In the genomic region with DNA sequence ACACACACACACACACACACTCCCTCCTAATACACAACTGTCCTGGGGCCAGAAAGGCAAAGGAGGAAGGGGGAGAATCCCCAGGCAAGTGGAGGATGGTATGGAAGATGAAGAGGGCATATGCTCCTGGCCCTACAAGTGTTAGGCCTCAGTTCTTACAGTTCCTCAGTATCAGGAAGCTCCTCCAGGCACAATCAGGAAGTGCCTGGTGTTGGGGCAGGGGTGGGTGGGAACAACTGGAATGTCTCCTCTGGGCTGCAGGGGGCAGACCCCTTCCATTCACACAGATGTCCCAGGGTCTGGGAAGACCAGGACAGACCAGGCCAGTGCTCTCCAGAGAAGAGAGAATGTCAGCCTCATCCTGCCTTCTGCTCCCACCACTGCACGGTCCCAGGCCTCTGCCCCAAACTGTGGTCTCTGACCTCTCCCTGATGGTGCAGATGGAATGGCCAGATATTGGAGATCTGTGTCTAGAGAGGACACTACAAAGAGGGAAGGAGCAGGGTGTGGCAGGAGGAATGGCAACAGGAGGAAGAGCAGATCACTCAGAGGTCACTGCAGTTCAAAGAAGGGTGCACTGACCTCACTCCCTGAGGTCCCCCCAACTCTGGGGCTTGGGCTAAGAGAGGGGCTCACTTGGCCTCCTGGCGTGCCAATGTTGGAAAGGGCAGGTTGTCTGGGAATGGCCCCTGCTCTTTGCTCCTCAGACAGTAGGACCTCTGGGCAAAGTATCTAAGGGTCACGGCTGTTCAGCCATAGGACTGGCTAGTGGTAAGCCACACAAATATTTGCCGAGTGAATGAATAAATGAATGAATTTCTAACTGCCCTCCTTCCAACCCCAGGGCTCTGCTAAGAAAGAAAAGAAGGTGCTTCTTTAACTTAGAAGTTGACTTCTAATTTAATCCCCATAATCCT, we compare ENCODE assay signal across 8 cellular contexts. TPM values are rescaled to one million over a fixed set of nuclear protein-coding genes. Genes with fewer than 3 reads are reported as not detected.
DNase-seq lines count a peak whose midpoint lies in the region; ATAC-seq and TF ChIP-seq lines count a peak whose summit lies in the region.

No MANE protein-coding gene starts in this region.

- intact Hi-C loops in CD4-positive, alpha-beta memory T cell (cut with micrococcal nuclease) = loop anchor here (5.0 kb wide), 2 partner anchors 61 to 866 kb away; partner anchors contain the start of genes CEPT1, DRAM2 and RBM15
- intact Hi-C loops in HCT116 (cut with micrococcal nuclease) = no loop called here

- CTCF ChIA-PET in CD4-positive, alpha-beta memory T cell (lab: Charles Lee; ENCODE audit: partially characterized antibody) = interaction anchor here (0.9 to 19.0 kb wide), 3 partner anchors 15 to 241 kb away, joined by 3 to 623 read pairs (median 5); partner anchors contain the start of gene CHI3L2
- CTCF ChIA-PET in HCT116 (lab: Charles Lee) = interaction anchor here (1.3 kb wide), 1 partner anchor 11 kb away, joined by 3 read pairs; no protein-coding TSS in a partner anchor

- RAD21 ChIA-PET in HCT116 (lab: Charles Lee; ENCODE audit: low non-redundant PET in 1 of 2, low total read pairs in 2 of 2, uncharacterized antibody in 2 of 2, unreplicated experiment in 2 of 2) = interaction anchor here in 1 of 2 experiments (0.9 kb wide), 1 partner anchor 20 kb away, joined by 3 read pairs; no protein-coding TSS in a partner anchor

- H3K9me3 ChIP-seq in CD4-positive, alpha-beta memory T cell (ENCODE audit: control insufficient read depth in 1 of 2, low read length in 2 of 2) = no peaks in the 10 kb centered on the region
- H3K9me3 ChIP-seq in HCT116 (ENCODE audit: control insufficient read depth in 1 of 2, insufficient read depth in 1 of 2, low read depth in 1 of 2, low read length in 2 of 2) (no peaks in the 10 kb centered on the region), mucosa of rectum (ENCODE audit: control insufficient read depth in 2 of 2, low read length in 2 of 2) (no peaks in the 10 kb centered on the region)

- no peaks in the 10 kb centered on the region for H3K9me2 ChIP-seq in HCT116 (ENCODE audit: insufficient read depth)

- H3K4me2 ChIP-seq in HCT116 (ENCODE audit: low read length) = peak overlapping the region; percentile 97

- peaks cover 7% of the 10 kb centered on the region for H3K36me3 ChIP-seq in CD4-positive, alpha-beta memory T cell (ENCODE audit: insufficient read depth, low read length)
- H3K36me3 ChIP-seq in HCT116 (ENCODE audit: control insufficient read depth in 1 of 2, insufficient read depth in 2 of 2, low read length in 2 of 2) (peaks cover 0 to 4% of the 10 kb centered on the region in 2 experiments; a peak in 1 of 4 replicates), mucosa of rectum (ENCODE audit: control insufficient read depth in 2 of 2, insufficient read depth in 2 of 2, low read length in 2 of 2) (peaks cover 12 to 16% of the 10 kb centered on the region in 2 donors)

- H3K27me3 Mint-ChIP-seq in CD4-positive, alpha-beta memory T cell = no peaks in the 10 kb centered on the region
- no peaks in the 10 kb centered on the region for H3K27me3 Mint-ChIP-seq in activated naive CD8-positive, alpha-beta T cell treated with anti-CD3 and anti-CD28 coated beads, Interleukin-2, amount 50 U/mL, for 24 hours

- ATAC-seq in HCT116 = peak; percentile 18
- ATAC-seq in activated naive CD8-positive, alpha-beta T cell treated with anti-CD3 and anti-CD28 coated beads, Interleukin-2, amount 50 U/mL, for 24 hours = no peak
- no peak for ATAC-seq in HG02678 (IDR thresholded peaks at IDR 0.05; ENCODE audit: unreplicated experiment)

- peaks cover 40 to 84% (median 51%) of the 10 kb centered on the region in 4 donors for H3K4me1 Mint-ChIP-seq in CD4-positive, alpha-beta memory T cell
- peaks cover 64% of the 10 kb centered on the region for H3K4me1 Mint-ChIP-seq in activated naive CD8-positive, alpha-beta T cell treated with anti-CD3 and anti-CD28 coated beads, Interleukin-2, amount 50 U/mL, for 24 hours

- H3K4me3 ChIP-seq in CD4-positive, alpha-beta memory T cell (ENCODE audit: low read length in 2 of 2) = peak overlapping the region; percentile 18 to 65
- H3K4me3 ChIP-seq in HCT116 (replicated peaks in 1 of 2; ENCODE audit: low read depth in 1 of 2, low read length in 2 of 2) = peak overlapping the region; percentile 56 to 66
- H3K4me3 ChIP-seq in mucosa of rectum (ENCODE audit: low read length in 2 of 2) = peak overlapping the region; percentile 72 to 82

- no peaks in the 10 kb centered on the region for H3K27me3 ChIP-seq in CD4-positive, alpha-beta memory T cell (ENCODE audit: insufficient read depth, low read length)
- H3K27me3 ChIP-seq in HCT116 (ENCODE audit: insufficient read depth, low read length) = no peaks in the 10 kb centered on the region
- no peaks in the 10 kb centered on the region for H3K27me3 ChIP-seq in mucosa of rectum (ENCODE audit: control insufficient read depth in 2 of 2, insufficient read depth in 2 of 2, low read length in 2 of 2)

- H3K4me1 ChIP-seq in CD4-positive, alpha-beta memory T cell (ENCODE audit: insufficient read depth, low read length) = peaks cover 48% of the 10 kb centered on the region
- H3K4me1 ChIP-seq in HCT116 (ENCODE audit: control insufficient read depth in 1 of 2, insufficient read depth in 2 of 2, low read length in 2 of 2) = peaks cover 39 to 55% of the 10 kb centered on the region in 2 experiments
- peaks cover 46 to 51% of the 10 kb centered on the region in 2 donors for H3K4me1 ChIP-seq in mucosa of rectum (ENCODE audit: control insufficient read depth in 2 of 2, insufficient read depth in 2 of 2, low read length in 2 of 2)

- H3K9ac ChIP-seq in HCT116 (ENCODE audit: low read length) (peak overlapping the region; percentile 77), mucosa of rectum (ENCODE audit: low read depth in 1 of 2, low read length in 2 of 2) (peak overlapping the region; percentile 80 to 83)

- POLR2A ChIA-PET in CD4-positive, alpha-beta memory T cell (lab: Charles Lee; ENCODE audit: partially characterized antibody) = interaction anchor here (0.5 to 18.1 kb wide), 7 partner anchors 16 to 314 kb away, joined by 3 to 1434 read pairs (median 5); partner anchors contain the start of genes C1orf162, CHI3L2 and LRIF1
- POLR2A ChIA-PET in HCT116 (lab: Charles Lee) = interaction anchor here (0.6 to 1.4 kb wide), 2 partner anchors 11 to 72 kb away, joined by 3 read pairs; no protein-coding TSS in a partner anchor

- peak overlapping the region; percentile 94 to 98 (median 98) for H3K27ac Mint-ChIP-seq in CD4-positive, alpha-beta memory T cell
- peak overlapping the region; percentile 95 for H3K27ac Mint-ChIP-seq in activated naive CD8-positive, alpha-beta T cell treated with anti-CD3 and anti-CD28 coated beads, Interleukin-2, amount 50 U/mL, for 24 hours

- no peak for TF ChIP-seq RAD21 in HCT116 (IDR thresholded peaks at IDR 0.05; ENCODE audit: low read depth)

- DNase-seq in CD4-positive, alpha-beta memory T cell = no peak
- DNase-seq in HCT116 (ENCODE audit: low read depth, low spot score) (no peak), NCI-H1436 treated with DMSO at 0.1 percent for 48 hours (lab: John Stamatoyannopoulos, UW) (no peak), NCI-H748 (lab: John Stamatoyannopoulos, UW; ENCODE audit: unreplicated experiment) (no peak), OCI-M2 (lab: John Stamatoyannopoulos, UW; ENCODE audit: unreplicated experiment) (no peak)
- no peak for DNase-seq in activated naive CD8-positive, alpha-beta T cell treated with anti-CD3 and anti-CD28 coated beads, Interleukin-2, amount 50 U/mL, for 24 hours

- peaks cover 20 to 35% of the 10 kb centered on the region in 2 donors for H3K36me3 Mint-ChIP-seq in CD4-positive, alpha-beta memory T cell
- peaks cover 24% of the 10 kb centered on the region for H3K36me3 Mint-ChIP-seq in activated naive CD8-positive, alpha-beta T cell treated with anti-CD3 and anti-CD28 coated beads, Interleukin-2, amount 50 U/mL, for 24 hours (ENCODE audit: low read depth)

- H3K79me2 ChIP-seq in HCT116 (ENCODE audit: insufficient read depth, low read length) = peaks cover 36% of the 10 kb centered on the region

- H4K20me1 ChIP-seq in HCT116 (ENCODE audit: insufficient read depth) = no peaks in the 10 kb centered on the region

- no TSS peak for BruUV-seq in HCT116 (replicated peaks; lab: Mats Ljungman, UMichigan)

- TF ChIP-seq POLR2A in HCT116 (IDR thresholded peaks at IDR 0.05; ENCODE audit: borderline replicate concordance, extremely low read depth, insufficient read depth, insufficient read length) = no peak

- peak overlapping the region; percentile 84 for H3K27ac ChIP-seq in CD4-positive, alpha-beta memory T cell (ENCODE audit: low read depth, low read length)
- H3K27ac ChIP-seq in HCT116 (ENCODE audit: low read depth, low read length) (peak overlapping the region; percentile 89), mucosa of rectum (ENCODE audit: low read depth in 2 of 2, low read length in 2 of 2) (peak overlapping the region; percentile 94 to 97)

- H3K9me3 Mint-ChIP-seq in CD4-positive, alpha-beta memory T cell = peaks cover 0 to 2% (median 0%) of the 10 kb centered on the region in 8 donors
- no peaks in the 10 kb centered on the region for H3K9me3 Mint-ChIP-seq in activated naive CD8-positive, alpha-beta T cell treated with anti-CD3 and anti-CD28 coated beads, Interleukin-2, amount 50 U/mL, for 24 hours

- H3K4me3 Mint-ChIP-seq in CD4-positive, alpha-beta memory T cell = peak overlapping the region; percentile 99 to 100 (median 100)
- peak overlapping the region; percentile 96 for H3K4me3 Mint-ChIP-seq in activated naive CD8-positive, alpha-beta T cell treated with anti-CD3 and anti-CD28 coated beads, Interleukin-2, amount 50 U/mL, for 24 hours

- H2AFZ ChIP-seq in HCT116 (ENCODE audit: low read depth, low read length, poor library complexity, severe bottlenecking) = no peak overlapping the region

- 0 out of 6 replicates have a peak, but pooled peaks of 1 of the 3 experiments have one; percentile 9 for TF ChIP-seq CTCF in HCT116 (IDR thresholded peaks at IDR 0.05 in 2 of 3, conservative IDR thresholded peaks at IDR 0.05 in 1 of 3; ENCODE audit: borderline replicate concordance in 1 of 3, insufficient read depth in 1 of 3, low read depth in 2 of 3, low read length in 2 of 3)

RNA-seq across cellular contexts. Expression of gene DENND2D, which starts 2.5 kb away (rescaled TPM):
- total RNA-seq in CD4-positive, alpha-beta memory T cell = 100 to 1,000 TPM; 284 TPM
- polyA plus RNA-seq in CD4-positive, alpha-beta memory T cell = 100 to 1,000 TPM; 125 to 221 TPM
- total RNA-seq in HCT116 (2021; ENCODE audit: unreplicated experiment) = 31.9 TPM
- polyA plus RNA-seq in HCT116 (2012) = 18.2 and 21.8 TPM in 2 replicates

RNA-seq across cellular contexts. Expression of gene CHI3L2, which starts 24.5 kb away (rescaled TPM):
- total RNA-seq in CD4-positive, alpha-beta memory T cell = 1 to 10 TPM; 1.7 to 1.9 TPM
- 10 to 100 TPM; 15.6 to 18.2 TPM for polyA plus RNA-seq in CD4-positive, alpha-beta memory T cell
- not detected for total RNA-seq in HCT116 (2021; ENCODE audit: unreplicated experiment)
- polyA plus RNA-seq in HCT116 (2012) = 0.08 and 0.15 TPM in 2 replicates
